ENCODE assay signal across 35 cellular contexts in genomic region chr21:40185208-40185607, GRCh38.
"Had no signal": no experiment of that assay in that cellular context is flagged by ENCODE, and none has a peak within 500 bp of the region (broad histone marks: within the 10 kb centered on the region; RNA-seq: fewer than 3 reads in every experiment).

No MANE protein-coding gene starts in this region.

- H3K4me3 ChIP-seq: adrenal gland, body of pancreas, breast epithelium had no signal

- FAIRE-seq: astrocyte, TTC549 had no signal

- H3K36me3 Mint-ChIP-seq: activated naive CD8-positive, alpha-beta T cell treated with anti-CD3 and anti-CD28 coated beads for 36 hours had no signal

- H3K4me3 Mint-ChIP-seq: activated B cell treated with CpG ODN at 0.5 μM for 24 hours; activated CD4-positive, alpha-beta memory T cell treated with anti-CD3 and anti-CD28 coated beads for 36 hours; activated CD4-positive, alpha-beta T cell treated with anti-CD3 and anti-CD28 coated beads, Interleukin-2, amount 10 ng/mL, durations not matched to agents 24 days and 14 days; activated CD8-positive, alpha-beta T cell treated with anti-CD3 and anti-CD28 coated beads for 36 hours; activated naive CD4-positive, alpha-beta T cell treated with anti-CD3 and anti-CD28 coated beads for 36 hours; activated naive CD8-positive, alpha-beta T cell treated with anti-CD3 and anti-CD28 coated beads for 36 hours; activated T-cell treated with anti-CD3 and anti-CD28 coated beads, Interleukin-2, amount 50 U/mL, for 4 hours; activated T-helper 17 cell treated with anti-CD3 and anti-CD28 coated beads, Interleukin-2, amount 50 U/mL, for 72 hours; T-helper 1 cell treated with Interleukin-12 subunit alpha and Interleukin-12 subunit beta and Interleukin-4 antibody, amounts not matched to agents 30 μg/mL and 1 μg/mL, for 36 hours; T-helper 2 cell treated with Interferon-gamma antibody and Interleukin-4, amounts not matched to agents 5 μg/mL and 100 μg/mL, for 36 hours had no signal

- H3K27me3 Mint-ChIP-seq: activated B cell treated with CpG ODN at 0.5 μM for 24 hours; activated CD4-positive, alpha-beta memory T cell treated with anti-CD3 and anti-CD28 coated beads for 36 hours; activated CD4-positive, alpha-beta T cell treated with anti-CD3 and anti-CD28 coated beads, Interleukin-2, amount 10 ng/mL, durations not matched to agents 24 days and 14 days; activated CD8-positive, alpha-beta T cell treated with anti-CD3 and anti-CD28 coated beads for 36 hours; activated naive CD8-positive, alpha-beta T cell treated with anti-CD3 and anti-CD28 coated beads for 36 hours; activated T-helper 17 cell treated with anti-CD3 and anti-CD28 coated beads, Interleukin-2, amount 50 U/mL, for 72 hours had no signal

- H3K9me3 ChIP-seq: adrenal gland, body of pancreas, breast epithelium had no signal

- DNase-seq: activated B cell treated with CpG ODN at 0.5 μM for 24 hours; activated CD4-positive, alpha-beta memory T cell treated with anti-CD3 and anti-CD28 coated beads for 36 hours; activated CD4-positive, alpha-beta T cell treated with anti-CD3 and anti-CD28 coated beads for 4 hours; activated CD4-positive, alpha-beta T cell treated with anti-CD3 and anti-CD28 coated beads, Interleukin-2, amount 10 ng/mL, durations not matched to agents 24 days and 14 days; activated CD4-positive, alpha-beta T cell treated with anti-CD3 and anti-CD28 coated beads, Interleukin-2, amount 50 U/mL, for 1 hour; activated CD4-positive, alpha-beta T cell treated with anti-CD3 and anti-CD28 coated beads, Interleukin-2, amount 50 U/mL, for 4 hours; activated CD4-positive, CD25-positive, alpha-beta regulatory T cell treated with anti-CD3 and anti-CD28 coated beads, Interleukin-2, amount 50 U/mL, for 72 hours; activated CD8-positive, alpha-beta memory T cell treated with anti-CD3 and anti-CD28 coated beads, Interleukin-2, amount 50 U/mL, for 4 hours; activated CD8-positive, alpha-beta T cell treated with anti-CD3 and anti-CD28 coated beads for 36 hours; activated effector memory CD4-positive, alpha-beta T cell treated with anti-CD3 and anti-CD28 coated beads, Interleukin-2, amount 50 U/mL, for 16 hours; activated gamma-delta T cell treated with Interleukin-2 at 50 U/mL for 16 hours; activated naive CD4-positive, alpha-beta T cell; activated naive CD4-positive, alpha-beta T cell treated with anti-CD3 and anti-CD28 coated beads for 36 hours; activated naive CD4-positive, alpha-beta T cell treated with anti-CD3 and anti-CD28 coated beads, Interleukin-2, amount 50 U/mL, for 16 hours; activated naive CD8-positive, alpha-beta T cell treated with anti-CD3 and anti-CD28 coated beads for 36 hours; activated T-cell treated with anti-CD3 and anti-CD28 coated beads for 4 hours; activated T-cell treated with anti-CD3 and anti-CD28 coated beads, Interleukin-2, amount 50 U/mL, for 1 hour; activated T-cell treated with anti-CD3 and anti-CD28 coated beads, Interleukin-2, amount 50 U/mL, for 4 hours; aorta; body of pancreas; brain microvascular endothelial cell; central memory CD4-positive, alpha-beta T cell; SW 1271; T-helper 1 cell; T-helper 2 cell; T-helper 9 cell had no signal

- ATAC-seq: activated CD8-positive, alpha-beta T cell treated with anti-CD3 and anti-CD28 coated beads for 36 hours; activated naive CD4-positive, alpha-beta T cell treated with anti-CD3 and anti-CD28 coated beads, Interleukin-2, amount 50 U/mL, for 72 hours; activated T-cell treated with anti-CD3 and anti-CD28 coated beads, Interleukin-2, amount 50 U/mL, for 4 hours; activated T-helper 17 cell treated with anti-CD3 and anti-CD28 coated beads, Interleukin-2, amount 50 U/mL, for 72 hours; body of pancreas had no signal

- H3K27ac ChIP-seq: adrenal gland, body of pancreas, brain microvascular endothelial cell, breast epithelium, VCaP had no signal

- H3K4me1 Mint-ChIP-seq: activated B cell treated with CpG ODN at 0.5 μM for 24 hours; activated CD4-positive, alpha-beta T cell treated with anti-CD3 and anti-CD28 coated beads, Interleukin-2, amount 10 ng/mL, durations not matched to agents 24 days and 14 days; activated naive CD8-positive, alpha-beta T cell treated with anti-CD3 and anti-CD28 coated beads for 36 hours; activated T-helper 17 cell treated with anti-CD3 and anti-CD28 coated beads, Interleukin-2, amount 50 U/mL, for 72 hours had no signal

- H3K36me3 ChIP-seq: adrenal gland, brain microvascular endothelial cell, breast epithelium had no signal

- H3K4me1 ChIP-seq: adrenal gland, body of pancreas, breast epithelium had no signal

- H3K27ac Mint-ChIP-seq: activated B cell treated with CpG ODN at 0.5 μM for 24 hours; activated CD4-positive, alpha-beta memory T cell treated with anti-CD3 and anti-CD28 coated beads for 36 hours; activated CD4-positive, alpha-beta T cell treated with anti-CD3 and anti-CD28 coated beads, Interleukin-2, amount 10 ng/mL, durations not matched to agents 24 days and 14 days; activated CD8-positive, alpha-beta T cell treated with anti-CD3 and anti-CD28 coated beads for 36 hours; activated naive CD4-positive, alpha-beta T cell treated with anti-CD3 and anti-CD28 coated beads for 36 hours; activated naive CD4-positive, alpha-beta T cell treated with anti-CD3 and anti-CD28 coated beads, Interleukin-2, amount 50 U/mL, for 72 hours; activated naive CD8-positive, alpha-beta T cell treated with anti-CD3 and anti-CD28 coated beads for 36 hours; activated T-helper 17 cell treated with anti-CD3 and anti-CD28 coated beads, Interleukin-2, amount 50 U/mL, for 72 hours; T-helper 1 cell treated with Interleukin-12 subunit alpha and Interleukin-12 subunit beta and Interleukin-4 antibody, amounts not matched to agents 30 μg/mL and 1 μg/mL, for 36 hours; T-helper 2 cell treated with Interferon-gamma antibody and Interleukin-4, amounts not matched to agents 5 μg/mL and 100 μg/mL, for 36 hours had no signal

- H3K27me3 ChIP-seq: adrenal gland, body of pancreas, brain microvascular endothelial cell, breast epithelium had no signal
